In the genomic region with DNA sequence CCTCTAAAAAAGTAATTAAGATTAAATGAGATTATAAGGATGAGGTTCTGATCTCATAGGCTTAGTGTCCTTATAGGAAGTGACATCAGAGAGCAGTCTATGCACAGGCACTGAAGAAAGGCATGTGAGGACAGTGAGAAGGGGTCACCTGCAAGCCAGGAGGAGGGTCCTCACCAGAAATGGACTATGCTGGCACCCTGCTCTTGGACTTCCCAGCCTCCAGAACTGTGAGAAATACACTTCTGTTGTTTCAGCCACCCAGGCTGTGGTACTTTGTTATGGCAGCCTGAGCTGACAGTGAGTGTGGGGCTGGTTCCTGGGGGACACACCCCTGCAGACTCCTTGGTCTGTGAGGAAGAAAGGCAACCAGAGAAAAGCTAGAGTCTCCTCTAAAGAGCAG, we compare ENCODE assay signal across 26 cellular contexts. TPM values are rescaled to one million over a fixed set of nuclear protein-coding genes. Genes with fewer than 3 reads are reported as not detected.
DNase-seq lines count a peak whose midpoint lies in the region; ATAC-seq, FAIRE-seq and TF ChIP-seq lines count a peak whose summit lies in the region.
"Had no signal": no experiment of that assay in that cellular context is flagged by ENCODE, and none has a peak within 500 bp of the region (broad histone marks: within the 10 kb centered on the region; RNA-seq: fewer than 3 reads in every experiment).

No MANE protein-coding gene starts in this region.

- H3K4me3 ChIP-seq in breast epithelium = no peak overlapping the region
- no peak overlapping the region for H3K4me3 ChIP-seq in mammary epithelial cell (replicated peaks in 1 of 3; ENCODE audit: insufficient read depth in 1 of 3, low read depth in 2 of 3, low read length in 3 of 3)
- no peak overlapping the region for H3K4me3 ChIP-seq in hepatocyte
- peak overlapping the region; percentile 25 for H3K4me3 ChIP-seq in parathyroid adenoma (ENCODE audit: low read depth, low read length)
- no peak overlapping the region for H3K4me3 ChIP-seq in gastrocnemius medialis
- no peak overlapping the region for H3K4me3 ChIP-seq in small intestine (ENCODE audit: low read depth in 1 of 2, low read length in 2 of 2)
- H3K4me3 ChIP-seq in OCI-LY7 (ENCODE audit: low read depth, low read length, poor library complexity, severe bottlenecking) = no peak overlapping the region
- H3K4me3 ChIP-seq: GM23248, Peyer's patch, SK-N-MC had no signal

- H3K79me2 ChIP-seq in mammary epithelial cell (ENCODE audit: insufficient read depth, low read length) (no peaks in the 10 kb centered on the region), hepatocyte (no peaks in the 10 kb centered on the region), parathyroid adenoma (no peaks in the 10 kb centered on the region), OCI-LY7 (ENCODE audit: insufficient read depth, low read depth, low read length) (no peaks in the 10 kb centered on the region)

- in situ Hi-C loops in mammary epithelial cell (cut with MboI; ENCODE audit: low sequenced_read_pairs in 2 of 2) (no loop called here), gastrocnemius medialis (cut with MboI; ENCODE audit: low sequenced_read_pairs in 4 of 4) (no loop called here)

- H3K4me1 ChIP-seq in breast epithelium (no peaks in the 10 kb centered on the region), mammary epithelial cell (ENCODE audit: insufficient read depth, low read length) (no peaks in the 10 kb centered on the region), hepatocyte (ENCODE audit: insufficient read depth) (peaks cover 22% of the 10 kb centered on the region), parathyroid adenoma (peaks cover 14% of the 10 kb centered on the region), gastrocnemius medialis (no peaks in the 10 kb centered on the region), small intestine (ENCODE audit: control insufficient read depth in 2 of 2, insufficient read depth in 1 of 2, low read depth in 1 of 2, low read length in 1 of 2) (no peaks in the 10 kb centered on the region), OCI-LY7 (ENCODE audit: insufficient read depth, low read length, poor library complexity, severe bottlenecking) (no peaks in the 10 kb centered on the region)
- H3K4me1 ChIP-seq: BE2C, Peyer's patch had no signal

- H3K4me2 ChIP-seq in mammary epithelial cell (ENCODE audit: insufficient read depth, low read depth, low read length) (no peak overlapping the region), hepatocyte (no peak overlapping the region), parathyroid adenoma (ENCODE audit: low read length) (peak overlapping the region; percentile 58), OCI-LY7 (ENCODE audit: low read length) (no peak overlapping the region)

- dilution Hi-C loops in mammary epithelial cell (cut with HindIII; ENCODE audit: low sequenced_read_pairs) = no loop called here

- H3K9ac ChIP-seq in mammary epithelial cell (ENCODE audit: insufficient read depth, low read length) = no peak overlapping the region
- H3K9ac ChIP-seq in parathyroid adenoma = no peak overlapping the region
- H3K9ac ChIP-seq: GM23248 had no signal

- H3K27ac ChIP-seq in breast epithelium = peak overlapping the region; percentile 35 to 45
- H3K27ac ChIP-seq in mammary epithelial cell (ENCODE audit: insufficient read depth, low read depth, low read length) = no peak overlapping the region
- peak overlapping the region; percentile 76 for H3K27ac ChIP-seq in hepatocyte
- H3K27ac ChIP-seq in parathyroid adenoma = peak overlapping the region; percentile 78
- H3K27ac ChIP-seq in gastrocnemius medialis = no peak overlapping the region
- no peak overlapping the region for H3K27ac ChIP-seq in small intestine (ENCODE audit: low read depth in 1 of 2, low read length in 1 of 2)
- no peak overlapping the region for H3K27ac ChIP-seq in OCI-LY7 (ENCODE audit: low read depth, low read length, poor library complexity, severe bottlenecking)
- no peak overlapping the region for H3K27ac ChIP-seq in RWPE1
- H3K27ac ChIP-seq: GM23248, Peyer's patch, SK-N-MC had no signal

- no peaks in the 10 kb centered on the region for H4K20me1 ChIP-seq in mammary epithelial cell (ENCODE audit: insufficient read depth, low read length)
- no peaks in the 10 kb centered on the region for H4K20me1 ChIP-seq in hepatocyte (ENCODE audit: insufficient read depth, poor library complexity, severe bottlenecking)
- no peaks in the 10 kb centered on the region for H4K20me1 ChIP-seq in OCI-LY7 (ENCODE audit: insufficient read depth, low read length)

- BruUV-seq in mammary epithelial cell (replicated peaks; lab: Mats Ljungman, UMichigan) (no TSS peak), OCI-LY7 (replicated peaks; lab: Mats Ljungman, UMichigan) (no TSS peak)

- TF ChIP-seq POLR2A in breast epithelium (IDR thresholded peaks at IDR 0.05) = no peak
- no peak for TF ChIP-seq POLR2A in gastrocnemius medialis (IDR thresholded peaks at IDR 0.05)

- H3K27me3 ChIP-seq in breast epithelium = no peaks in the 10 kb centered on the region
- no peaks in the 10 kb centered on the region for H3K27me3 ChIP-seq in mammary epithelial cell (ENCODE audit: insufficient read depth, low read length)
- H3K27me3 ChIP-seq in hepatocyte = no peaks in the 10 kb centered on the region
- H3K27me3 ChIP-seq in parathyroid adenoma (ENCODE audit: control insufficient read depth, insufficient read depth, low read length) = no peaks in the 10 kb centered on the region
- H3K27me3 ChIP-seq in gastrocnemius medialis = no peaks in the 10 kb centered on the region
- H3K27me3 ChIP-seq in small intestine (ENCODE audit: control insufficient read depth in 2 of 2, insufficient read depth in 2 of 2, low read length in 2 of 2) = no peaks in the 10 kb centered on the region
- H3K27me3 ChIP-seq: BE2C, Peyer's patch had no signal

- TF ChIP-seq CTCF in breast epithelium (IDR thresholded peaks at IDR 0.05) (no peak), mammary epithelial cell (conservative IDR thresholded peaks at IDR 0.05 in 1 of 2, IDR thresholded peaks at IDR 0.05 in 1 of 2; ENCODE audit: extremely low read depth in 1 of 2, insufficient read depth in 1 of 2, low read depth in 1 of 2, low read length in 2 of 2) (no peak), hepatocyte (IDR thresholded peaks at IDR 0.05; ENCODE audit: poor library complexity) (no peak), parathyroid adenoma (IDR thresholded peaks at IDR 0.05) (no peak), gastrocnemius medialis (IDR thresholded peaks at IDR 0.05 in 4 of 5, conservative IDR thresholded peaks at IDR 0.05 in 1 of 5) (no peak), OCI-LY7 (conservative IDR thresholded peaks at IDR 0.05; ENCODE audit: low read length) (no peak), RWPE1 (conservative IDR thresholded peaks at IDR 0.05; ENCODE audit: low read depth) (no peak)

- POLR2A ChIA-PET in OCI-LY7 (lab: Charles Lee) (interaction anchor here (0.6 kb wide), 1 partner anchor 229 kb away, joined by 4 read pairs; no protein-coding TSS in a partner anchor), RWPE1 (lab: Yijun Ruan, JAX; ENCODE audit: low non-redundant PET) (no interaction called here)

- H3K9me2 ChIP-seq in hepatocyte (replicated peaks; ENCODE audit: insufficient read depth) (no peaks in the 10 kb centered on the region), OCI-LY7 (ENCODE audit: insufficient read depth, low read length) (no peaks in the 10 kb centered on the region)

- H3K9me3 ChIP-seq in breast epithelium = no peaks in the 10 kb centered on the region
- H3K9me3 ChIP-seq in mammary epithelial cell (replicated peaks; ENCODE audit: insufficient read depth, low read length) = no peaks in the 10 kb centered on the region
- H3K9me3 ChIP-seq in hepatocyte (ENCODE audit: low read depth) = no peaks in the 10 kb centered on the region
- no peaks in the 10 kb centered on the region for H3K9me3 ChIP-seq in parathyroid adenoma (ENCODE audit: control insufficient read depth, low read length)
- H3K9me3 ChIP-seq in gastrocnemius medialis = no peaks in the 10 kb centered on the region
- no peaks in the 10 kb centered on the region for H3K9me3 ChIP-seq in small intestine (ENCODE audit: control insufficient read depth, low read depth)
- H3K9me3 ChIP-seq in OCI-LY7 (ENCODE audit: low read length) = no peaks in the 10 kb centered on the region
- H3K9me3 ChIP-seq: BE2C, Peyer's patch had no signal

- ATAC-seq in gastrocnemius medialis = no peak

- H3K36me3 ChIP-seq in breast epithelium (no peaks in the 10 kb centered on the region), mammary epithelial cell (ENCODE audit: insufficient read depth, low read length) (no peaks in the 10 kb centered on the region), hepatocyte (replicated peaks; ENCODE audit: insufficient read depth, low read depth) (no peaks in the 10 kb centered on the region), parathyroid adenoma (ENCODE audit: control insufficient read depth, insufficient read depth, low read length) (no peaks in the 10 kb centered on the region), gastrocnemius medialis (no peaks in the 10 kb centered on the region), small intestine (ENCODE audit: control insufficient read depth in 2 of 2, insufficient read depth in 2 of 2, low read length in 2 of 2) (no peaks in the 10 kb centered on the region), OCI-LY7 (ENCODE audit: insufficient read depth, low read length) (no peaks in the 10 kb centered on the region)
- H3K36me3 ChIP-seq: BE2C, Peyer's patch had no signal

- no peak for DNase-seq in breast epithelium (ENCODE audit: low spot score in 2 of 2)
- DNase-seq in mammary epithelial cell = no peak
- DNase-seq in hepatocyte (ENCODE audit: low spot score) = no peak
- no peak for DNase-seq in gastrocnemius medialis
- no peak for DNase-seq in small intestine
- no peak for DNase-seq in OCI-LY7 (ENCODE audit: low spot score)
- no peak for DNase-seq in RWPE1 (ENCODE audit: low spot score)
- DNase-seq: 8988T, ACHN, BE2C, GM23248, H7, NCI-H1092, NCI-H1417 treated with DMSO at 0.1 percent for 48 hours, NCI-H187, NCI-H2081 treated with DMSO at 0.1 percent for 48 hours, NCI-H2171, NCI-H226, NCI-H510A, NCI-H69, Peyer's patch, SIG-M5 had no signal

- H2AFZ ChIP-seq in mammary epithelial cell (ENCODE audit: low read depth, low read length) = no peak overlapping the region
- H2AFZ ChIP-seq in hepatocyte = no peak overlapping the region
- H2AFZ ChIP-seq in parathyroid adenoma = peak overlapping the region; percentile 28
- no peak overlapping the region for H2AFZ ChIP-seq in OCI-LY7 (ENCODE audit: low read length)
- H2AFZ ChIP-seq: GM23248 had no signal

- intact Hi-C loops in breast epithelium (cut with DNase I; ENCODE audit: low total_unique reads) = no loop called here
- intact Hi-C loops in mammary epithelial cell (cut with micrococcal nuclease) = no loop called here
- intact Hi-C loops in gastrocnemius medialis (cut with DNase I; ENCODE audit: low total_unique reads) = no loop called here
- intact Hi-C loops in OCI-LY7 (cut with micrococcal nuclease; ENCODE audit: unreplicated experiment) = no loop called here

- FAIRE-seq in small intestine (lab: Jason Lieb, UNC) = no peak
- FAIRE-seq: G401.6, HTR-8/SVneo had no signal

- CTCF ChIA-PET in mammary epithelial cell (lab: Charles Lee; ENCODE audit: low non-redundant PET) (no interaction called here), OCI-LY7 (lab: Charles Lee; ENCODE audit: unreplicated experiment) (no interaction called here), RWPE1 (lab: Yijun Ruan, JAX) (interaction anchor here (0.6 kb wide), 1 partner anchor 69 kb away, joined by 3 read pairs; no protein-coding TSS in a partner anchor)

RNA-seq across cellular contexts. Expression of a gene that starts 34.7 kb away (rescaled TPM):
- total RNA-seq in breast epithelium (100 to 1,000 TPM; 573 to 722 (median 615) TPM), mammary epithelial cell (100 to 1,000 TPM; 103 to 108 TPM), hepatocyte (503 and 527 TPM in 2 replicates), gastrocnemius medialis (100 to 1,000 TPM; 128 to 228 (median 167) TPM), OCI-LY7 (2022) (13.3 TPM in 2 replicates)
- polyA plus RNA-seq in mammary epithelial cell (54.0 TPM), hepatocyte (173 and 219 TPM in 2 replicates), small intestine (10 to 100 TPM in 1 of 3 donors, 1 to 10 TPM in 2; 6.5 to 26.6 (median 6.5) TPM)
- 172 TPM for polyA minus RNA-seq in mammary epithelial cell
- total RNA-seq in OCI-LY7 (2014; rRNA removed; shearing (Covaris generic)) = 4.5 and 5.6 TPM in 2 replicates

Comparison
In these comparisons a context has a peak if more than half of its experiments do, and no peak if none do; other contexts are left out.
1. H3K27ac ChIP-seq: peak in breast epithelium (2 of 2), hepatocyte (single experiment) and parathyroid adenoma (single experiment); none in mammary epithelial cell (single experiment), gastrocnemius medialis (0 of 4), small intestine (0 of 2), OCI-LY7 (single experiment) and RWPE1 (single experiment).
2. RNA of a gene that starts 34.7 kb away (total RNA-seq): 573 to 722 TPM in breast epithelium, 503 to 527 TPM in hepatocyte, 128 to 228 TPM in gastrocnemius medialis and 103 to 108 TPM in mammary epithelial cell; 4.5 to 13.3 TPM in OCI-LY7; every median in the first group is over 4 times any median in the second.